Comparison of ENCODE assay signal across 17 cellular contexts in the genomic region with DNA sequence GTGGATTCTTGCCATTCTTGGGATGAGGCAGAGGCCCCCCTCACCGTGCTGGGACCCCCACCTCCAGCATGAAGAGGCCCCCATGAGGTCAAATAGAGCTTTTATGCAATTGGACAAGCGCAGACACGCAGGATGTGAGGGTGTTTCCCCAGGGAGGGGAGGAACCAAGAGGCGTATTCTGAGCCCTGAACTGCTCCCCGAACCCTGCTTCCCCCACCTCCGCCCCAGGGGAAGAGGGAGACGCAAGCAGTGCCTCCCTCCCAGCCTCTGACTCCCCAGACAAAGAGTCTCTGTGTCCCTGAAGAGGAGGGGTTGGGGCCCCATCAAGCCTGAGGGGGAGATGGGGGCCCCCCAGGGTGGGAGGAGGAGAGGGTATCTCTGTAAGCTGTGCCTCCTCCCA. TPM values are rescaled to one million over a fixed set of nuclear protein-coding genes. Genes with fewer than 3 reads are reported as not detected.
A peak's percentile ranks its signal among the peaks of the same experiment; 100 is the strongest.
DNase-seq lines count a peak whose midpoint lies in the region; ATAC-seq and TF ChIP-seq lines count a peak whose summit lies in the region.
"Had no signal": no experiment of that assay in that cellular context is flagged by ENCODE, and none has a peak within 500 bp of the region (broad histone marks: within the 10 kb centered on the region; RNA-seq: fewer than 3 reads in every experiment).

No MANE protein-coding gene starts in this region.

- BruUV-seq in OCI-LY7 (replicated peaks; lab: Mats Ljungman, UMichigan), result no TSS peak

- POLR2A ChIA-PET in SK-N-SH (lab: Yijun Ruan, JAX), result no interaction called here
- POLR2A ChIA-PET in HEK293 (lab: Yijun Ruan, JAX), result no interaction called here
- POLR2A ChIA-PET in OCI-LY7 (lab: Charles Lee), result no interaction called here

- H3K9ac ChIP-seq in SK-N-SH (no peak overlapping the region), subcutaneous abdominal adipose tissue (ENCODE audit: low read length in 5 of 5) (no peak overlapping the region)
- H3K9ac ChIP-seq: BLaER1, GM23248 had no signal

- TF ChIP-seq EP300 in SK-N-SH (IDR thresholded peaks at IDR 0.05; ENCODE audit: borderline replicate concordance in 1 of 2, low read depth in 1 of 2, low read length in 1 of 2), result no peak

- DNase-seq in SK-N-SH (peak; percentile 12), OCI-LY7 (ENCODE audit: low spot score) (no peak)
- DNase-seq: Caco-2; CD8-positive, alpha-beta memory T cell; DMS53; GF-D8; GM23248 had no signal

- peaks cover 6% of the 10 kb centered on the region for H3F3A ChIP-seq in SK-N-SH (replicated peaks; ENCODE audit: insufficient read depth)

- CTCF ChIA-PET in SK-N-SH (lab: Yijun Ruan, JAX) (interaction anchor here (1.7 to 5.3 kb wide), 4 partner anchors 12 to 81 kb away, joined by 5 to 27 read pairs (median 11); no protein-coding TSS in a partner anchor), HEK293 (lab: Yijun Ruan, JAX) (interaction anchor here (2.4 kb wide), 1 partner anchor 12 kb away, joined by 11 read pairs; no protein-coding TSS in a partner anchor), OCI-LY7 (lab: Charles Lee; ENCODE audit: unreplicated experiment) (no interaction called here)

- TF ChIP-seq CTCF in SK-N-SH (IDR thresholded peaks at IDR 0.05) (no peak), HEK293 (tag by site-specific recombination; IDR thresholded peaks at IDR 0.05) (no peak), OCI-LY7 (conservative IDR thresholded peaks at IDR 0.05; ENCODE audit: low read length) (no peak)

- no peaks in the 10 kb centered on the region for H3K9me3 ChIP-seq in SK-N-SH
- H3K9me3 ChIP-seq in HEK293 (ENCODE audit: control insufficient read depth, insufficient read depth, low read depth, low read length), result no peaks in the 10 kb centered on the region
- no peaks in the 10 kb centered on the region for H3K9me3 ChIP-seq in esophagus (ENCODE audit: control insufficient read depth in 2 of 2, insufficient read depth in 1 of 2, low read depth in 1 of 2, low read length in 1 of 2)
- peaks cover 0 to 3% (median 0%) of the 10 kb centered on the region in 5 donors for H3K9me3 ChIP-seq in subcutaneous abdominal adipose tissue (ENCODE audit: control insufficient read depth in 5 of 5, low read length in 5 of 5)
- H3K9me3 ChIP-seq in OCI-LY7 (ENCODE audit: low read length), result no peaks in the 10 kb centered on the region
- H3K9me3 ChIP-seq: BLaER1, Caco-2 had no signal

- H3K79me2 ChIP-seq in SK-N-SH (ENCODE audit: insufficient read depth) (no peaks in the 10 kb centered on the region), OCI-LY7 (ENCODE audit: insufficient read depth, low read depth, low read length) (no peaks in the 10 kb centered on the region)

- no peak overlapping the region for H3K27ac ChIP-seq in SK-N-SH (ENCODE audit: low read depth in 2 of 2, low read length in 1 of 2)
- H3K27ac ChIP-seq in HEK293 (ENCODE audit: extremely low read depth, low read depth, low read length), result no peak overlapping the region
- H3K27ac ChIP-seq in esophagus (ENCODE audit: low read depth in 2 of 2, low read length in 1 of 2), result peak overlapping the region; percentile 14 to 22
- peak overlapping the region; percentile 46 for H3K27ac ChIP-seq in subcutaneous abdominal adipose tissue (ENCODE audit: low read depth, low read length)
- H3K27ac ChIP-seq in OCI-LY7 (ENCODE audit: low read depth, low read length, poor library complexity, severe bottlenecking), result no peak overlapping the region
- H3K27ac ChIP-seq: 22Rv1, BLaER1, GM23248 had no signal

- H3K36me3 ChIP-seq in SK-N-SH (replicated peaks in 1 of 2; ENCODE audit: control insufficient read depth in 1 of 2, insufficient read depth in 2 of 2, low read length in 1 of 2) (no peaks in the 10 kb centered on the region), HEK293 (ENCODE audit: control insufficient read depth in 2 of 2, insufficient read depth in 1 of 2, low read length in 2 of 2) (no peaks in the 10 kb centered on the region), esophagus (ENCODE audit: control insufficient read depth in 2 of 2, insufficient read depth in 2 of 2, low read length in 1 of 2) (no peaks in the 10 kb centered on the region), subcutaneous abdominal adipose tissue (ENCODE audit: control insufficient read depth in 5 of 5, insufficient read depth in 5 of 5, low read length in 5 of 5) (no peaks in the 10 kb centered on the region), OCI-LY7 (ENCODE audit: insufficient read depth, low read length) (no peaks in the 10 kb centered on the region)
- H3K36me3 ChIP-seq: BLaER1 had no signal

- no peak overlapping the region for H2AFZ ChIP-seq in SK-N-SH (ENCODE audit: low read depth)
- H2AFZ ChIP-seq in OCI-LY7 (ENCODE audit: low read length), result no peak overlapping the region
- H2AFZ ChIP-seq: GM23248 had no signal

- no peaks in the 10 kb centered on the region for H3K4me1 ChIP-seq in SK-N-SH (ENCODE audit: control insufficient read depth in 1 of 2, insufficient read depth in 2 of 2, low read depth in 1 of 2, low read length in 1 of 2)
- peaks cover 7% of the 10 kb centered on the region; the same call in 1 of the 2 replicates for H3K4me1 ChIP-seq in HEK293 (ENCODE audit: control insufficient read depth, insufficient read depth, low read length)
- peaks cover 6 to 24% of the 10 kb centered on the region in 2 donors for H3K4me1 ChIP-seq in esophagus (ENCODE audit: control insufficient read depth in 2 of 2, insufficient read depth in 2 of 2, low read length in 1 of 2)
- peaks cover 14 to 66% (median 59%) of the 10 kb centered on the region in 5 donors for H3K4me1 ChIP-seq in subcutaneous abdominal adipose tissue (ENCODE audit: control insufficient read depth in 5 of 5, insufficient read depth in 5 of 5, low read length in 5 of 5)
- H3K4me1 ChIP-seq in OCI-LY7 (ENCODE audit: insufficient read depth, low read length, poor library complexity, severe bottlenecking), result no peaks in the 10 kb centered on the region

- H3K4me2 ChIP-seq in SK-N-SH (no peak overlapping the region), OCI-LY7 (ENCODE audit: low read length) (no peak overlapping the region)
- H3K4me2 ChIP-seq: BLaER1 had no signal

- no peak for TF ChIP-seq RAD21 in SK-N-SH (IDR thresholded peaks at IDR 0.05; ENCODE audit: low read length)

- H3K27me3 ChIP-seq in SK-N-SH (ENCODE audit: insufficient read depth) (peaks cover 54% of the 10 kb centered on the region), esophagus (ENCODE audit: control insufficient read depth in 1 of 2, insufficient read depth in 2 of 2, low read length in 2 of 2) (no peaks in the 10 kb centered on the region), subcutaneous abdominal adipose tissue (ENCODE audit: control insufficient read depth in 5 of 5, insufficient read depth in 4 of 5, low read length in 5 of 5) (peaks cover 0 to 20% (median 11%) of the 10 kb centered on the region in 5 donors)

- ATAC-seq in SK-N-SH treated with all-trans-retinoic acid at 6 μM for 48 hours (no peak), GM21786 (IDR thresholded peaks at IDR 0.05; ENCODE audit: unreplicated experiment) (no peak)

- WGBS in SK-N-SH (ENCODE audit: low lambda C conversion rate), result 0% methylated on average over 3 of the region's 7 CpGs
- WGBS in esophagus, 2 donors, result 20 to 37% methylated on average over 7 of the region's 7 CpGs

- intact Hi-C loops in OCI-LY7 (cut with micrococcal nuclease; ENCODE audit: unreplicated experiment), result no loop called here

- H3K4me3 ChIP-seq in SK-N-SH (ENCODE audit: low read depth in 2 of 2, low read length in 1 of 2), result no peak overlapping the region
- no peak overlapping the region for H3K4me3 ChIP-seq in HEK293 (ENCODE audit: low read depth, low read length)
- no peak overlapping the region for H3K4me3 ChIP-seq in esophagus (ENCODE audit: low read depth in 1 of 2, low read length in 2 of 2)
- no peak overlapping the region for H3K4me3 ChIP-seq in subcutaneous abdominal adipose tissue (ENCODE audit: low read depth in 1 of 5, low read length in 5 of 5)
- H3K4me3 ChIP-seq in OCI-LY7 (ENCODE audit: low read depth, low read length, poor library complexity, severe bottlenecking), result no peak overlapping the region
- H3K4me3 ChIP-seq: BLaER1, GM23248 had no signal

- H4K20me1 ChIP-seq in SK-N-SH (ENCODE audit: insufficient read depth) (no peaks in the 10 kb centered on the region), OCI-LY7 (ENCODE audit: insufficient read depth, low read length) (no peaks in the 10 kb centered on the region)

- no peaks in the 10 kb centered on the region for H3K9me2 ChIP-seq in SK-N-SH
- no peaks in the 10 kb centered on the region for H3K9me2 ChIP-seq in OCI-LY7 (ENCODE audit: insufficient read depth, low read length)

TF ChIP-seq in SK-N-SH, 30 proteins besides CTCF, POLR2A, EP300 and RAD21:
- TF ChIP-seq POLR2AphosphoS5 (IDR thresholded peaks at IDR 0.05; ENCODE audit: low read depth, low read length) (no peak), MXI1 (IDR thresholded peaks at IDR 0.05; ENCODE audit: low read depth, low read length) (no peak)

TF ChIP-seq in SK-N-SH treated with all-trans-retinoic acid at 6 μM for 48 hours, 23 proteins besides CTCF, POLR2A, EP300 and RAD21:
- TF ChIP-seq ZC3H10 (CRISPR knock-in tag; IDR thresholded peaks at IDR 0.05) (no peak), GLIS3 (CRISPR knock-in tag; IDR thresholded peaks at IDR 0.05) (no peak), ISL1 (CRISPR knock-in tag; IDR thresholded peaks at IDR 0.05) (no peak), SNAI2 (CRISPR knock-in tag; IDR thresholded peaks at IDR 0.05) (no peak), ESRRG (CRISPR knock-in tag; IDR thresholded peaks at IDR 0.05) (no peak), BACH2 (CRISPR knock-in tag; IDR thresholded peaks at IDR 0.05; ENCODE audit: borderline replicate concordance) (no peak)

TF ChIP-seq in HEK293, 187 proteins besides CTCF, POLR2A, EP300 and RAD21 (continues in another document):
- no peak for TF ChIP-seq RBAK (tag by site-specific recombination; IDR thresholded peaks at IDR 0.05)

RNA-seq across cellular contexts. Expression of a gene that starts 1.3 kb away (rescaled TPM):
- polyA plus RNA-seq in SK-N-SH (2012; rRNA removed), result 0.03 TPM in 1 of 2 replicates, not detected in the other
- polyA plus RNA-seq in SK-N-SH (2012; cell fraction: cytosol; rRNA removed), result not detected in 2 replicates
- not detected in 2 replicates for polyA plus RNA-seq in SK-N-SH (2012; cell fraction: nucleus; rRNA removed)
- not detected for polyA plus RNA-seq in esophagus
- not detected in 2 replicates for total RNA-seq in OCI-LY7 (2014; rRNA removed; shearing (Covaris generic))
- total RNA-seq in OCI-LY7 (2022), result not detected in 2 replicates
- total RNA-seq: A673; Caco-2; CD8-positive, alpha-beta memory T cell; HT1080 had no signal
- polyA plus RNA-seq: CD8-positive, alpha-beta memory T cell; IgD-negative memory B cell had no signal

RNA-seq across cellular contexts. Expression of a gene that starts 1.7 kb away (rescaled TPM):
- polyA plus RNA-seq in SK-N-SH (2012; rRNA removed), result under 0.01 and 0.02 TPM in 2 replicates
- polyA plus RNA-seq in SK-N-SH (2012; cell fraction: cytosol; rRNA removed), result 0.01 TPM in 1 of 2 replicates, not detected in the other
- polyA plus RNA-seq in SK-N-SH (2012; cell fraction: nucleus; rRNA removed), result 0.02 TPM in 1 of 2 replicates, not detected in the other
- 1 to 10 TPM; 5.6 to 6.8 TPM for polyA plus RNA-seq in esophagus
- not detected in 2 replicates for total RNA-seq in OCI-LY7 (2014; rRNA removed; shearing (Covaris generic))
- not detected in 2 replicates for total RNA-seq in OCI-LY7 (2022)
- total RNA-seq: Caco-2, HT1080 had no signal
- polyA plus RNA-seq: IgD-negative memory B cell had no signal

Comparison
In these comparisons a context has a peak if more than half of its experiments do, and no peak if none do; other contexts are left out.
1. H3K27ac ChIP-seq: peak in esophagus (2 of 2) and subcutaneous abdominal adipose tissue (single experiment); none in SK-N-SH (0 of 2), HEK293 (single experiment) and OCI-LY7 (single experiment).